In the genomic region with DNA sequence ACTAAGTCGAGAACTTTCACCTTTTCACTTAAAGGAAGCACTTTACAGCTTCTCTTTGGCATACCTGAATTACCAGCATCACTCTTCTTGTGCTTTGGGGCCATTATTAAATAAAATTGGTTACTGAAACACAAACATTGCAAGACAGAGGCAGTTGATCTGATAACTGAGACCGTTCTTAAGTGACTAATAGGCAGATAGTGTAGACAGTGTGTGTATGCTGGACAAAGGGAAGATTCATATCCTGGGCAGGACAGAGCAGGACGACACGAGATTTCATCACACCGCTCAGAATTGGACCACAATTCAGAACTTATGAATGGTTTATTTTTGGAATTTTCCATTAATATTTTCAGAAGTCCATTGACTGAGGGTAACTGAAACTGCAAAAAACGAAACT, we compare ENCODE assay signal across 1 cellular context.
TF ChIP-seq lines count a peak whose summit lies in the region.

No MANE protein-coding gene starts in this region.

TF ChIP-seq in K562, 482 proteins besides CTCF, POLR2A, EP300 and RAD21 (continued from another document):
- TF ChIP-seq CUX1 (CRISPR knock-in tag; IDR thresholded peaks at IDR 0.05) (no peak), MTA1 (IDR thresholded peaks at IDR 0.05; ENCODE audit: borderline replicate concordance) (no peak), COPS2 (conservative IDR thresholded peaks at IDR 0.05) (no peak), CBX8 (IDR thresholded peaks at IDR 0.05; ENCODE audit: borderline replicate concordance, extremely low read depth, low read depth, low read length, poor library complexity, severe bottlenecking) (peak; percentile 73), FOSL1 (tag; conservative IDR thresholded peaks at IDR 0.05) (peak; percentile 52), ZNF384 (IDR thresholded peaks at IDR 0.05; ENCODE audit: low read depth, low read length) (no peak), ZKSCAN3 (CRISPR knock-in tag; IDR thresholded peaks at IDR 0.05) (no peak), GTF2A2 (tag; IDR thresholded peaks at IDR 0.05) (no peak), ZNF316 (IDR thresholded peaks at IDR 0.05) (no peak), BDP1 (IDR thresholded peaks at IDR 0.05; ENCODE audit: insufficient read depth, insufficient read length) (no peak), NFE2 (IDR thresholded peaks at IDR 0.05; ENCODE audit: low read depth) (no peak)
- TF ChIP-seq, protein P1, sequence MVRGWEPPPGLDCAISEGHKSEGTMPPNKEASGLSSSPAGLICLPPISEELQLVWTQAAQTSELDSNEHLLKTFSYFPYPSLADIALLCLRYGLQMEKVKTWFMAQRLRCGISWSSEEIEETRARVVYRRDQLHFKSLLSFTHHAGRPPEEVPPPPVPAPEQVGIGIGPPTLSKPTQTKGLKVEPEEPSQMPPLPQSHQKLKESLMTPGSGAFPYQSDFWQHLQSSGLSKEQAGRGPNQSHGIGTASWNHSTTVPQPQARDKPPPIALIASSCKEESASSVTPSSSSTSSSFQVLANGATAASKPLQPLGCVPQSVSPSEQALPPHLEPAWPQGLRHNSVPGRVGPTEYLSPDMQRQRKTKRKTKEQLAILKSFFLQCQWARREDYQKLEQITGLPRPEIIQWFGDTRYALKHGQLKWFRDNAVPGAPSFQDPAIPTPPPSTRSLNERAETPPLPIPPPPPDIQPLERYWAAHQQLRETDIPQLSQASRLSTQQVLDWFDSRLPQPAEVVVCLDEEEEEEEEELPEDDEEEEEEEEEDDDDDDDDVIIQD (CRISPR knock-in tag; IDR thresholded peaks at IDR 0.05) = no peak
